In genomic region chr12:11592484-11592883, GRCh38 we compare ENCODE assay signal across 23 cellular contexts. TPM values are rescaled to one million over a fixed set of nuclear protein-coding genes. Genes with fewer than 3 reads are reported as not detected.
DNase-seq lines count a peak whose midpoint lies in the region; ATAC-seq, FAIRE-seq and TF ChIP-seq lines count a peak whose summit lies in the region.
"Had no signal": no experiment of that assay in that cellular context is flagged by ENCODE, and none has a peak within 500 bp of the region (broad histone marks: within the 10 kb centered on the region; RNA-seq: fewer than 3 reads in every experiment).

No MANE protein-coding gene starts in this region.

- peak overlapping the region; percentile 26 for H4K91ac ChIP-seq in H1 (replicated peaks; ENCODE audit: insufficient read length, low read length)

- no peak overlapping the region; a peak in 1 of 4 replicates for H3K4me2 ChIP-seq in H1 (ENCODE audit: insufficient read depth in 1 of 2, low read depth in 2 of 2, low read length in 2 of 2)
- H3K4me2 ChIP-seq: A549; BLaER1 treated with 17β-estradiol and CSF1 and Interleukin-3, amounts not matched to agents 10 nM and 100 nM had no signal

- no peak for TF ChIP-seq POLR2A in H1 (IDR thresholded peaks at IDR 0.05; ENCODE audit: control extremely low read depth in 1 of 2, low read depth in 2 of 2, low read length in 2 of 2)

- no peak overlapping the region for H3K23ac ChIP-seq in H1 (ENCODE audit: insufficient read length)

- H3K79me1 ChIP-seq in H1 (ENCODE audit: low read depth, low read length) = no peaks in the 10 kb centered on the region

- TF ChIP-seq RAD21 in H1 (IDR thresholded peaks at IDR 0.05 in 1 of 2, conservative IDR thresholded peaks at IDR 0.05 in 1 of 2; ENCODE audit: low read depth in 2 of 2, low read length in 2 of 2) = no peak

- H3K4me1 ChIP-seq in HUES64 (ENCODE audit: insufficient read depth, low read length) (peaks cover 13% of the 10 kb centered on the region), H1 (replicated peaks in 1 of 4; ENCODE audit: control insufficient read depth in 3 of 4, insufficient read depth in 4 of 4, low read length in 3 of 4) (peaks cover 0 to 4% (median 3%) of the 10 kb centered on the region in 4 experiments; a peak in 6 of 7 replicates), iPS-20b (ENCODE audit: insufficient read depth, low read length) (peaks cover 16% of the 10 kb centered on the region)
- H3K4me1 ChIP-seq: A549, BE2C had no signal

- H4K5ac ChIP-seq in H1 (ENCODE audit: insufficient read length, low read depth, low read length) = no peak overlapping the region

- no peaks in the 10 kb centered on the region for H3K23me2 ChIP-seq in H1 (ENCODE audit: low read depth, low read length)

- H3K27me3 ChIP-seq in HUES64 (ENCODE audit: insufficient read depth, low read length) = no peaks in the 10 kb centered on the region
- no peaks in the 10 kb centered on the region for H3K27me3 ChIP-seq in H1 (replicated peaks in 1 of 4; ENCODE audit: control insufficient read depth in 3 of 4, extremely low read depth in 1 of 4, insufficient read depth in 3 of 4, low read length in 3 of 4)
- no peaks in the 10 kb centered on the region for H3K27me3 ChIP-seq in iPS-20b (ENCODE audit: insufficient read depth, low read length)
- H3K27me3 ChIP-seq: BE2C; BLaER1 treated with 17β-estradiol and CSF1 and Interleukin-3, amounts not matched to agents 10 nM and 100 nM had no signal

- DNase-seq in ELF-1 (ENCODE audit: low read depth, low spot score) = peak; percentile 39
- DNase-seq in H1 (ENCODE audit: low read depth in 1 of 2, low spot score in 2 of 2) = no peak
- DNase-seq in epidermal melanocyte (ENCODE audit: insufficient read length, low spot score) = no peak
- DNase-seq in T-helper 2 cell treated with Interferon-gamma antibody and Interleukin-4, amounts not matched to agents 5 μg/mL and 100 μg/mL, for 36 hours (ENCODE audit: low spot score) = no peak
- DNase-seq: 8988T; ACHN; AML-193; BE2C; CD4-positive, alpha-beta T cell; CD8-positive, alpha-beta memory T cell; DMS53; DMS79 treated with DMSO at 0.1 percent for 48 hours; GOT3; H7 had no signal

- no peak overlapping the region for H3K4ac ChIP-seq in H1 (replicated peaks; ENCODE audit: insufficient read length, low read depth, low read length)

- no peak overlapping the region for H3K14ac ChIP-seq in H1 (ENCODE audit: insufficient read length)

- TF ChIP-seq EP300 in H1 (IDR thresholded peaks at IDR 0.05; ENCODE audit: borderline replicate concordance in 1 of 2, low read depth in 2 of 2, low read length in 2 of 2) = no peak

- no peaks in the 10 kb centered on the region for H3K36me3 ChIP-seq in HUES64 (ENCODE audit: insufficient read depth, low read length)
- H3K36me3 ChIP-seq in H1 (ENCODE audit: control insufficient read depth in 2 of 4, insufficient read depth in 4 of 4, low read length in 3 of 4) = no peaks in the 10 kb centered on the region
- no peaks in the 10 kb centered on the region for H3K36me3 ChIP-seq in iPS-20b (ENCODE audit: insufficient read depth, low read depth, low read length)
- H3K36me3 ChIP-seq: BE2C; BLaER1 treated with 17β-estradiol and CSF1 and Interleukin-3, amounts not matched to agents 10 nM and 100 nM had no signal

- H2BK15ac ChIP-seq in H1 (ENCODE audit: low read length) = no peak overlapping the region

- no peaks in the 10 kb centered on the region for H4K20me1 ChIP-seq in H1 (replicated peaks in 1 of 2; ENCODE audit: control insufficient read depth in 1 of 2, insufficient read depth in 2 of 2, low read length in 2 of 2)
- H4K20me1 ChIP-seq: BLaER1 treated with 17β-estradiol and CSF1 and Interleukin-3, amounts not matched to agents 10 nM and 100 nM had no signal

- peak overlapping the region; percentile 80; the same call in 1 of the 2 replicates for H2BK5ac ChIP-seq in H1 (ENCODE audit: low read depth, low read length)

- H3K9me3 Mint-ChIP-seq in T-helper 2 cell treated with Interferon-gamma antibody and Interleukin-4, amounts not matched to agents 5 μg/mL and 100 μg/mL, for 36 hours = no peaks in the 10 kb centered on the region
- H3K9me3 Mint-ChIP-seq: CD4-positive, alpha-beta T cell; CD8-positive, alpha-beta memory T cell had no signal

- H3K9ac ChIP-seq in HUES64 (ENCODE audit: low read depth, low read length) (no peak overlapping the region), H1 (replicated peaks in 1 of 4; ENCODE audit: extremely low read depth in 1 of 4, low read depth in 3 of 4, low read length in 3 of 4) (no peak overlapping the region), iPS-20b (ENCODE audit: low read depth, low read length) (no peak overlapping the region)
- H3K9ac ChIP-seq: BLaER1 treated with 17β-estradiol and CSF1 and Interleukin-3, amounts not matched to agents 10 nM and 100 nM had no signal

- peak overlapping the region; percentile 26 for H3K18ac ChIP-seq in H1 (ENCODE audit: extremely low read depth, low read length)

- H2AFZ ChIP-seq in H1 (ENCODE audit: low read length) = no peak overlapping the region

- H2BK120ac ChIP-seq in H1 (replicated peaks; ENCODE audit: low read depth, low read length) = no peak overlapping the region

- CTCF ChIA-PET in H1 (lab: Charles Lee; ENCODE audit: partially characterized antibody) = interaction anchor here (1.2 to 1.8 kb wide), 3 partner anchors 11 to 30 kb away, joined by 3 to 5 read pairs (median 4); no protein-coding TSS in a partner anchor

- no peak overlapping the region for H4K8ac ChIP-seq in H1 (ENCODE audit: extremely low read depth, insufficient read depth, low read length)

- H3K79me2 ChIP-seq in H1 (ENCODE audit: control insufficient read depth in 1 of 2, insufficient read depth in 2 of 2, low read length in 2 of 2) = no peaks in the 10 kb centered on the region

- no peak for ATAC-seq in GM21529 (IDR thresholded peaks at IDR 0.05; ENCODE audit: unreplicated experiment)
- ATAC-seq: A549, HCT116 had no signal

- no peaks in the 10 kb centered on the region for H3K36me3 Mint-ChIP-seq in T-helper 2 cell treated with Interferon-gamma antibody and Interleukin-4, amounts not matched to agents 5 μg/mL and 100 μg/mL, for 36 hours (ENCODE audit: low read depth)
- H3K36me3 Mint-ChIP-seq: CD14-positive monocyte; CD8-positive, alpha-beta memory T cell had no signal

- H3K27ac ChIP-seq in HUES64 (ENCODE audit: low read depth, low read length) = peak overlapping the region; percentile 11; the same call in 1 of the 2 replicates
- H3K27ac ChIP-seq in H1 (ENCODE audit: low read depth, low read length) = no peak overlapping the region
- H3K27ac ChIP-seq in iPS-20b (ENCODE audit: low read length) = no peak overlapping the region
- H3K27ac ChIP-seq: A549; BLaER1 treated with 17β-estradiol and CSF1 and Interleukin-3, amounts not matched to agents 10 nM and 100 nM had no signal

- H3K27ac Mint-ChIP-seq in T-helper 2 cell treated with Interferon-gamma antibody and Interleukin-4, amounts not matched to agents 5 μg/mL and 100 μg/mL, for 36 hours = no peak overlapping the region
- H3K27ac Mint-ChIP-seq: CD4-positive, alpha-beta T cell; CD8-positive, alpha-beta memory T cell had no signal

- no peak overlapping the region for H3K4me3 ChIP-seq in HUES64 (ENCODE audit: low read length)
- H3K4me3 ChIP-seq in H1 (ENCODE audit: extremely low read depth in 1 of 4, insufficient read depth in 2 of 4, low read depth in 3 of 4, low read length in 4 of 4) = no peak overlapping the region
- peak overlapping the region; percentile 9; the same call in 1 of the 2 replicates for H3K4me3 ChIP-seq in iPS-20b (ENCODE audit: low read length)
- H3K4me3 ChIP-seq: A549; BLaER1 treated with 17β-estradiol and CSF1 and Interleukin-3, amounts not matched to agents 10 nM and 100 nM had no signal

- peak overlapping the region; percentile 98; the same call in 1 of the 2 replicates for H2BK20ac ChIP-seq in H1 (ENCODE audit: low read length)

- H2BK12ac ChIP-seq in H1 (ENCODE audit: low read depth, low read length) = peak overlapping the region; percentile 94; the same call in 1 of the 2 replicates

- H3K4me1 Mint-ChIP-seq in T-helper 2 cell treated with Interferon-gamma antibody and Interleukin-4, amounts not matched to agents 5 μg/mL and 100 μg/mL, for 36 hours (ENCODE audit: low read depth) = peaks cover 2% of the 10 kb centered on the region
- H3K4me1 Mint-ChIP-seq: CD8-positive, alpha-beta memory T cell had no signal

- 0 out of 2 replicates have a peak overlapping the region, but pooled peaks have one; percentile 86 for H2AK5ac ChIP-seq in H1 (ENCODE audit: low read depth, low read length)

- no peak overlapping the region for H3K56ac ChIP-seq in H1 (replicated peaks; ENCODE audit: insufficient read length, low read depth, low read length)

- H3K9me3 ChIP-seq in HUES64 (ENCODE audit: insufficient read depth, low read depth, low read length) (no peaks in the 10 kb centered on the region), H1 (ENCODE audit: insufficient read depth in 2 of 2, low read depth in 1 of 2, low read length in 1 of 2) (no peaks in the 10 kb centered on the region), iPS-20b (ENCODE audit: insufficient read depth, low read depth, low read length) (no peaks in the 10 kb centered on the region)
- H3K9me3 ChIP-seq: A549, BE2C had no signal

- TF ChIP-seq CTCF in H1 (IDR thresholded peaks at IDR 0.05; ENCODE audit: control extremely low read depth in 1 of 3, insufficient read depth in 1 of 3, low read depth in 1 of 3, low read length in 3 of 3) = no peak

- no peak overlapping the region for H3K4me3 Mint-ChIP-seq in T-helper 2 cell treated with Interferon-gamma antibody and Interleukin-4, amounts not matched to agents 5 μg/mL and 100 μg/mL, for 36 hours
- H3K4me3 Mint-ChIP-seq: CD14-positive monocyte; CD4-positive, alpha-beta T cell; CD8-positive, alpha-beta memory T cell had no signal

- WGBS in HUES64 = 96% methylated on average over 11 of the region's 11 CpGs
- whole genome bisulfite sequencing in H1 (ENCODE audit: extremely low coverage in 1 of 2, insufficient coverage in 1 of 2, insufficient read length in 1 of 2, insufficient replicate concordance in 2 of 2, low coverage in 1 of 2, low lambda C conversion rate in 2 of 2, missing lambda C conversion rate in 1 of 2), 2 experiments = 87% methylated on average over 11 of the region's 11 CpGs; no CpG with 5 or more reads in 1 of the 2 experiments

- no peak for FAIRE-seq in H1 (lab: Jason Lieb, UNC)
- FAIRE-seq: A549, G401.6, GM12892 had no signal

- POLR2A ChIA-PET in H1 (lab: Charles Lee; ENCODE audit: partially characterized antibody) = interaction anchor here (1.0 to 6.6 kb wide), 2 partner anchors 16 to 26 kb away, joined by 3 to 35 read pairs; no protein-coding TSS in a partner anchor

- peaks cover 3% of the 10 kb centered on the region for H3K27me3 Mint-ChIP-seq in T-helper 2 cell treated with Interferon-gamma antibody and Interleukin-4, amounts not matched to agents 5 μg/mL and 100 μg/mL, for 36 hours (ENCODE audit: low read depth)
- H3K27me3 Mint-ChIP-seq: CD4-positive, alpha-beta T cell had no signal

RNA-seq across cellular contexts. Expression of gene ETV6, which starts 57.0 kb away (rescaled TPM):
- 9.4 TPM for polyA plus RNA-seq in HUES64 (2013, experiment 1 of 2)
- polyA plus RNA-seq in HUES64 (2013, experiment 2 of 2) = 9.8 TPM
- total RNA-seq in H1 (2021; fragmentation: NEBNext Ultra II Directional; extraction: Animal tissue kit (Norgen Biotek cat#: 25700)) = 23.9 and 24.6 TPM in 2 replicates
- 4.7 and 5.5 TPM in 2 replicates for polyA plus RNA-seq in H1 (2011; rRNA removed)
- polyA plus RNA-seq in H1 (2011; cell fraction: cytosol; rRNA removed) = 4.5 TPM
- 7.4 TPM for polyA plus RNA-seq in H1 (2011; cell fraction: nucleus; rRNA removed)
- 6.5 to 9.8 TPM (median 8.0 TPM) in 4 replicates for polyA plus RNA-seq in H1 (2012, experiment 1 of 2)
- 2.1 TPM for polyA plus RNA-seq in H1 (2012, experiment 2 of 2)
- polyA plus RNA-seq in H1 (2013, experiment 1 of 2) = 14.5 TPM
- 14.1 TPM for polyA plus RNA-seq in H1 (2013, experiment 2 of 2)
- 14.5 and 14.8 TPM in 2 replicates for polyA minus RNA-seq in H1 (2011; rRNA and poly(A)+ RNA removed)
- 9.9 TPM for polyA minus RNA-seq in H1 (2011; cell fraction: cytosol; rRNA and poly(A)+ RNA removed)
- 22.1 TPM for polyA minus RNA-seq in H1 (2011; cell fraction: nucleus; rRNA and poly(A)+ RNA removed)
